ENCODE assay signal across 16 cellular contexts in the genomic region with DNA sequence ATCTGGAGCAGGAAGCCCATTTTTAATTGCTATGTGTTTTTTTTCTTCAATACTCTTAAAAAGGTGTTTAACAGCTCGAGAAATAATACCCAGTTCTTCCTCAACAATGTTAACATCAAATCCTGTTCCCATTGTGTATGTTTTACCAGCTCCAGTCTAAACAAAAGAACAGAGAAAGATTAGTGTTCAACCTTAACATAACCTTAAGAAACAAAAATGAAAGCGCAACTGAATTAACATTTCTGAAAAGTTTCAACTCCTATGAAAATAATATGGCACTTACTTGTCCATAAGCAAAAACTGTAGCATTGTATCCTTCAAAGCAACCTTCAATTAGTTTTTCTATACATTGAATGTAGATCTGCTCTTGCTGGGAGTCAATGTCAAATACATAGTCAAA.
A peak's percentile ranks its signal among the peaks of the same experiment; 100 is the strongest.
DNase-seq lines count a peak whose midpoint lies in the region; ATAC-seq, FAIRE-seq and TF ChIP-seq lines count a peak whose summit lies in the region.
"Had no signal": no experiment of that assay in that cellular context is flagged by ENCODE, and none has a peak within 500 bp of the region (broad histone marks: within the 10 kb centered on the region; RNA-seq: fewer than 3 reads in every experiment).

No MANE protein-coding gene starts in this region.

- peaks cover 27% of the 10 kb centered on the region for H3K4me1 Mint-ChIP-seq in activated CD8-positive, alpha-beta T cell treated with anti-CD3 and anti-CD28 coated beads, Interleukin-2, amount 10 ng/mL, durations not matched to agents 7 days and 5 days (ENCODE audit: low read depth)

- TF ChIP-seq CTCF in GM06990 (IDR thresholded peaks at IDR 0.05; ENCODE audit: insufficient read depth, low read length, poor library complexity, severe bottlenecking): no peak

- peak; percentile 81 for FAIRE-seq in GM12892 (lab: Jason Lieb, UNC)

- H3K4me3 ChIP-seq in GM06990 (replicated peaks; ENCODE audit: low read depth, low read length): no peak overlapping the region

- no peak overlapping the region for H3K4me3 Mint-ChIP-seq in activated CD8-positive, alpha-beta T cell treated with anti-CD3 and anti-CD28 coated beads, Interleukin-2, amount 10 ng/mL, durations not matched to agents 7 days and 5 days

- H3K36me3 ChIP-seq in GM06990 (ENCODE audit: control insufficient read depth, insufficient read depth, low read length): no peaks in the 10 kb centered on the region

- H3K36me3 Mint-ChIP-seq in activated CD8-positive, alpha-beta T cell treated with anti-CD3 and anti-CD28 coated beads, Interleukin-2, amount 10 ng/mL, durations not matched to agents 7 days and 5 days (ENCODE audit: low read depth): peaks cover 31% of the 10 kb centered on the region

- peak; percentile 41 for ATAC-seq in GM21529 (IDR thresholded peaks at IDR 0.05; ENCODE audit: unreplicated experiment)
- no peak for ATAC-seq in activated CD8-positive, alpha-beta T cell treated with anti-CD3 and anti-CD28 coated beads, Interleukin-2, amount 10 ng/mL, durations not matched to agents 7 days and 5 days
- no peak for ATAC-seq in GM18873 (IDR thresholded peaks at IDR 0.05; ENCODE audit: low FRiP score, unreplicated experiment)
- no peak for ATAC-seq in GM21786 (IDR thresholded peaks at IDR 0.05; ENCODE audit: unreplicated experiment)
- ATAC-seq: Panc1 had no signal

- DNase-seq in GM06990 (ENCODE audit: extremely low read depth, insufficient read length): peak; percentile 12
- no peak for DNase-seq in GM12892 (ENCODE audit: insufficient read length)
- DNase-seq in activated CD8-positive, alpha-beta T cell treated with anti-CD3 and anti-CD28 coated beads, Interleukin-2, amount 10 ng/mL, durations not matched to agents 7 days and 5 days: no peak
- no peak for DNase-seq in pons (ENCODE audit: low spot score)
- DNase-seq in HPDE6-E6E7 (ENCODE audit: extremely low spot score): no peak
- DNase-seq: C1 segment of cervical spinal cord, GDM1, HCEC 1CT, NCI-H1092, NCI-H146, NCI-H2227 treated with DMSO at 0.1 percent for 48 hours, NCI-H524 had no signal

- TF ChIP-seq POLR2A in GM12892 (IDR thresholded peaks at IDR 0.05; ENCODE audit: low read depth, low read length): no peak

- peaks cover 4% of the 10 kb centered on the region for H3K9me3 Mint-ChIP-seq in activated CD8-positive, alpha-beta T cell treated with anti-CD3 and anti-CD28 coated beads, Interleukin-2, amount 10 ng/mL, durations not matched to agents 7 days and 5 days (ENCODE audit: insufficient read depth)

- POLR2A ChIA-PET in activated CD8-positive, alpha-beta T cell treated with anti-CD3 and anti-CD28 coated beads, Interleukin-2, amount 10 ng/mL, durations not matched to agents 7 days and 5 days (lab: Charles Lee): interaction anchor here (0.6 kb wide), 1 partner anchor 251 kb away, joined by 4 read pairs; no protein-coding TSS in a partner anchor

- no peaks in the 10 kb centered on the region for H3K27me3 ChIP-seq in GM06990 (replicated peaks; ENCODE audit: control insufficient read depth, insufficient read depth, low read length)

- peak overlapping the region; percentile 63 for H3K27ac Mint-ChIP-seq in activated CD8-positive, alpha-beta T cell treated with anti-CD3 and anti-CD28 coated beads, Interleukin-2, amount 10 ng/mL, durations not matched to agents 7 days and 5 days

- CTCF ChIA-PET in activated CD8-positive, alpha-beta T cell treated with anti-CD3 and anti-CD28 coated beads, Interleukin-2, amount 10 ng/mL, durations not matched to agents 7 days and 5 days (lab: Charles Lee): interaction anchor here (0.7 to 1.3 kb wide), 2 partner anchors 52 to 73 kb away, joined by 3 to 4 read pairs; a partner anchor contains a TSS

- H3K27me3 Mint-ChIP-seq in activated CD8-positive, alpha-beta T cell treated with anti-CD3 and anti-CD28 coated beads, Interleukin-2, amount 10 ng/mL, durations not matched to agents 7 days and 5 days (ENCODE audit: low read depth): no peaks in the 10 kb centered on the region
